In the genomic region with DNA sequence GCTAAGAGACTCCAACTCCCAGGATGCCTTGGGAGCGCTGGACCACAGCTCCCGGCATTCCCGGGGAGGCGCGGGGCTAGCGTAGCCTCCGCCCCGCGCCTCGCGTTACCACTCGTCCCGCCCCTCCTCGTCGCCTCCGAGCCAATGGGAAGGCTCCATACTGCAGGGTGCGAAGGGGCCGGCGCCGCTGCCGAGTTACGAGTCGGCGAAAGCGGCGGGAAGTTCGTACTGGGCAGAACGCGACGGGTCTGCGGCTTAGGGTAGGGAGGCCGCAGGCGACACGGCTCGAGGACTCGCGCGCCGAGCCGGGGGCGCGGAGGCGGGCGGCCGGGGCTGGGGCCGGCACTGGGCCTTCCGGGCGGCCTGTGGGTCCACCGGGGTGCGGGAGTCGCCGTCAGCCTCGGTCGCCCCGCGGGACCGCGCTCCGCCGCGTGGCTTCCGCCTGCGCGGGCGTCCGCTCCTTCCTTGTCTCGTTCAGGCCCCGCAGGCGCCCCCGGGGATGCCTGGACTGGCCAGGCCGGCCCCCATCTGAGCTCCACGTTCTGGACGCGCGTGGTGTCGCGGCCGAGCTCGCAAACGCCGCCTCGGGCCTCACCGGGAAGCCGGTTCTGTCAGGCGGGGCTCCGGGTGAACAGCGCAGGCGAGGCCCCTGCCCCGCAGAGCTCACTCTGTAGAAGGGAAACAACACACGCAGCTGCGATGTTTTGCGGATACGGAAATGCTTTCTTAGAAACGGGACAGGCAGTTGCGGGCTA, we compare ENCODE assay signal across 8 cellular contexts. TPM values are rescaled to one million over a fixed set of nuclear protein-coding genes. Genes with fewer than 3 reads are reported as not detected.
DNase-seq lines count a peak whose midpoint lies in the region; ATAC-seq and TF ChIP-seq lines count a peak whose summit lies in the region.

Gene VRK1 (plus strand): TSS at position 195 of the 755 bp plus-strand sequence. CDS start 36,090 bp downstream, outside the sequence.

- H3K36me3 ChIP-seq in rectal smooth muscle tissue (ENCODE audit: control insufficient read depth, insufficient read depth, low read length), result no peaks in the 10 kb centered on the region
- H3K36me3 ChIP-seq in vagina, result no peaks in the 10 kb centered on the region

- peak; percentile 31 for DNase-seq in NCI-H2029 treated with DMSO at 0.1 percent for 48 hours (lab: John Stamatoyannopoulos, UW)
- peak; percentile 89 for DNase-seq in T-helper 22 cell (ENCODE audit: low read depth)
- DNase-seq in astrocyte of the cerebellum (ENCODE audit: low read depth), result peak; percentile 89
- DNase-seq in hepatic stellate cell (ENCODE audit: low spot score), result peak; percentile 94
- no peak for DNase-seq in vagina (ENCODE audit: extremely low spot score in 2 of 2)

- in situ Hi-C loops in astrocyte of the cerebellum (cut with HindIII; ENCODE audit: low sequenced_read_pairs), result no loop called here

- H3K27me3 ChIP-seq in rectal smooth muscle tissue (ENCODE audit: control insufficient read depth, insufficient read depth, low read length) (no peaks in the 10 kb centered on the region), vagina (no peaks in the 10 kb centered on the region)

- H3K4me3 ChIP-seq in astrocyte of the cerebellum (ENCODE audit: low read depth, low read length), result peak within 1 kb of the TSS; percentile 87
- peak within 1 kb of the TSS; percentile 73 for H3K4me3 ChIP-seq in rectal smooth muscle tissue (ENCODE audit: low read length)
- peak within 1 kb of the TSS; percentile 78 to 91 for H3K4me3 ChIP-seq in vagina

- no peaks in the 10 kb centered on the region for H3K9me3 ChIP-seq in vagina

- no peak for TF ChIP-seq POLR2A in vagina (IDR thresholded peaks at IDR 0.05)

- H3K4me1 ChIP-seq in rectal smooth muscle tissue (ENCODE audit: control insufficient read depth, insufficient read depth, low read length) (peaks cover 6% of the 10 kb centered on the region), vagina (peaks cover 9% of the 10 kb centered on the region)

- H3K27ac ChIP-seq in rectal smooth muscle tissue (ENCODE audit: low read depth, low read length) (no peak within 1 kb of the TSS), vagina (no peak within 1 kb of the TSS)

- H3K9ac ChIP-seq in rectal smooth muscle tissue (ENCODE audit: low read length), result no peak within 1 kb of the TSS

- peak; percentile 97 for ATAC-seq in GM18511 (IDR thresholded peaks at IDR 0.05; ENCODE audit: unreplicated experiment)
- ATAC-seq in HG03025 (IDR thresholded peaks at IDR 0.05; ENCODE audit: low FRiP score, unreplicated experiment), result peak; percentile 98

- intact Hi-C loops in vagina (cut with DNase I), result no loop called here

- no peak for TF ChIP-seq CTCF in astrocyte of the cerebellum (IDR thresholded peaks at IDR 0.05; ENCODE audit: low read depth, low read length, missing control alignments)
- TF ChIP-seq CTCF in vagina (IDR thresholded peaks at IDR 0.05), result no peak

RNA-seq across cellular contexts. Expression of gene VRK1, which starts in this region (rescaled TPM):
- total RNA-seq in vagina, result 10.1 TPM

Comparison
In these comparisons a context has a peak if more than half of its experiments do, and no peak if none do; other contexts are left out.
1. DNase-seq: peak in NCI-H2029 treated with DMSO at 0.1 percent for 48 hours (single experiment), T-helper 22 cell (single experiment), astrocyte of the cerebellum (single experiment) and hepatic stellate cell (single experiment); none in vagina (0 of 2).
2. Peak in every context shown above with its lines, with median percentiles within 50 percentile points of each other: H3K4me3 ChIP-seq.